In genomic region chr16:12089492-12090161, GRCh38 we compare ENCODE assay signal across 9 cellular contexts.
DNase-seq lines count a peak whose midpoint lies in the region; ATAC-seq and TF ChIP-seq lines count a peak whose summit lies in the region.
"Had no signal": no experiment of that assay in that cellular context is flagged by ENCODE, and none has a peak within 500 bp of the region (broad histone marks: within the 10 kb centered on the region; RNA-seq: fewer than 3 reads in every experiment).

No MANE protein-coding gene starts in this region.

- peak; percentile 67 to 84 for ATAC-seq in right cardiac atrium

- no peaks in the 10 kb centered on the region for H3K27me3 Mint-ChIP-seq in activated naive CD8-positive, alpha-beta T cell

- peak overlapping the region; percentile 90 for H3K27ac Mint-ChIP-seq in activated naive CD8-positive, alpha-beta T cell

- H3K9me3 ChIP-seq in right cardiac atrium (ENCODE audit: control insufficient read depth, low read length) (no peaks in the 10 kb centered on the region), MM.1S (replicated peaks; ENCODE audit: insufficient read depth, low read length) (no peaks in the 10 kb centered on the region)

- intact Hi-C loops in right cardiac atrium (cut with DNase I) = loop anchor here in 3 of 4 donors (5.0 to 10.0 kb wide), 5 partner anchors 125 to 725 kb away; no protein-coding TSS in a partner anchor

- H3K27me3 ChIP-seq in right cardiac atrium (ENCODE audit: control insufficient read depth, insufficient read depth) = no peaks in the 10 kb centered on the region
- no peaks in the 10 kb centered on the region for H3K27me3 ChIP-seq in MM.1S (replicated peaks; ENCODE audit: insufficient read depth, low read length)

- H3K27ac ChIP-seq in right cardiac atrium (ENCODE audit: low read length) (no peak overlapping the region), MM.1S (ENCODE audit: low read length) (no peak overlapping the region)
- H3K27ac ChIP-seq: 22Rv1 had no signal

- DNase-seq in DMS153 (lab: John Stamatoyannopoulos, UW) = peak; percentile 35
- no peak for DNase-seq in DMS153 treated with DMSO at 0.1 percent for 48 hours (lab: John Stamatoyannopoulos, UW; ENCODE audit: unreplicated experiment)
- peak; percentile 34 to 36 for DNase-seq in Kasumi-1 (lab: John Stamatoyannopoulos, UW)
- peak; percentile 45 to 73 (median 63) for DNase-seq in right cardiac atrium
- peak; percentile 47 for DNase-seq in skeletal muscle cell (ENCODE audit: low read depth)
- no peak for DNase-seq in HUDEP-2 (lab: John Stamatoyannopoulos, UW; ENCODE audit: unreplicated experiment in 76 of 76)
- DNase-seq in MM.1S = no peak

- peak overlapping the region; percentile 83 for H3K4me3 Mint-ChIP-seq in activated naive CD8-positive, alpha-beta T cell

- peak overlapping the region; percentile 2 for H3K4me3 ChIP-seq in right cardiac atrium (ENCODE audit: low read length)
- H3K4me3 ChIP-seq in skeletal muscle cell (ENCODE audit: low read depth, low read length) = peak overlapping the region; percentile 22
- H3K4me3 ChIP-seq in MM.1S (ENCODE audit: low read length) = no peak overlapping the region

- no peak overlapping the region for H3K9ac ChIP-seq in MM.1S (ENCODE audit: low read length)

- no peak for TF ChIP-seq CTCF in MM.1S (IDR thresholded peaks at IDR 0.05; ENCODE audit: low read length)

- no peaks in the 10 kb centered on the region for H3K9me2 ChIP-seq in MM.1S (replicated peaks; ENCODE audit: insufficient read depth, low read length)

- H4K20me1 ChIP-seq in MM.1S (ENCODE audit: insufficient read depth, low read length) = no peaks in the 10 kb centered on the region

- H3K36me3 Mint-ChIP-seq in activated naive CD8-positive, alpha-beta T cell = no peaks in the 10 kb centered on the region

- no peak overlapping the region for H2AFZ ChIP-seq in MM.1S (ENCODE audit: low read length)

- peaks cover 44% of the 10 kb centered on the region for H3K4me1 Mint-ChIP-seq in activated naive CD8-positive, alpha-beta T cell (ENCODE audit: low read depth)

- H3K4me2 ChIP-seq in MM.1S (ENCODE audit: low read depth, low read length) = no peak overlapping the region

- H3F3A ChIP-seq in MM.1S (ENCODE audit: insufficient read depth, low read length) = no peaks in the 10 kb centered on the region

- H3K4me1 ChIP-seq in right cardiac atrium (ENCODE audit: control insufficient read depth, insufficient read depth, low read length) = peaks cover 9% of the 10 kb centered on the region
- H3K4me1 ChIP-seq in MM.1S (ENCODE audit: low read length) = no peaks in the 10 kb centered on the region

- no peaks in the 10 kb centered on the region; the same call in 1 of the 2 replicates for H3K36me3 ChIP-seq in MM.1S (replicated peaks; ENCODE audit: insufficient read depth, low read length)

- 23% methylated on average over 24 of the region's 24 CpGs for WGBS in right cardiac atrium

- no peaks in the 10 kb centered on the region for H3K9me3 Mint-ChIP-seq in activated naive CD8-positive, alpha-beta T cell (ENCODE audit: low read depth)

- H3K79me2 ChIP-seq in MM.1S (ENCODE audit: low read length) = peaks cover 35% of the 10 kb centered on the region

Comparison
In these comparisons a context has a peak if more than half of its experiments do, and no peak if none do; other contexts are left out.
1. DNase-seq: peak in DMS153 (single experiment), Kasumi-1 (2 of 2), right cardiac atrium (3 of 3) and skeletal muscle cell (single experiment); none in DMS153 treated with DMSO at 0.1 percent for 48 hours (single experiment), HUDEP-2 (0 of 76) and MM.1S (single experiment).